ENCODE assay signal across 31 cellular contexts in the genomic region with DNA sequence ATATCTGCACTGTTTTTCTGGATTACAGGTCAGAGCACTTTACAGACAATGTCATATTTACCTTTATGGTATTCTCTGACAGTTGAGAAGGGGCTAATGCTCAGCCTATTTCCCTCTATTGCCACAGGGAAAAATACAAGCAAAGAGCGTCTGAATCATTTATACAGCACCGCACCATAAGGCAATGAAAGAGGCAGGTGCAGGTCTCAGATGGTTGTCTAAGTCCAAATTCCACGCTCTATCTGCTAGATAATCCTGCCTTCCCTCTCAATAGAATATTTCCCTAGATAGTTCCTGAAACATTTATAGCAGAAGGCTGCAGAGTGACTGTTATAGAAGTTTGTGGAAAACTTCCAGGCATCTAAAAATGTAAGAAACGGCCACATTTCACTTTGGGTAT.
"Had no signal": no experiment of that assay in that cellular context is flagged by ENCODE, and none has a peak within 500 bp of the region (broad histone marks: within the 10 kb centered on the region; RNA-seq: fewer than 3 reads in every experiment).

No MANE protein-coding gene starts in this region.

- H3K4me3 ChIP-seq: K562, PC-9, SJCRH30, SK-N-MC had no signal

- H3K4me2 ChIP-seq: KMS-11, PC-9 had no signal

- H3K36me3 ChIP-seq: SJCRH30 had no signal

- H3K27me3 ChIP-seq: SJCRH30 had no signal

- H3K4me1 ChIP-seq: SJCRH30 had no signal

- H2AFZ ChIP-seq: PC-9 had no signal

- ATAC-seq: K562, Panc1, Right ventricle myocardium inferior had no signal

- DNase-seq: Karpas-422, MM.1S, MV-4-11, NCI-H1092, NCI-H1105, NCI-H1417 treated with DMSO at 0.1 percent for 48 hours, NCI-H1436 treated with DMSO at 0.1 percent for 48 hours, NCI-H1694 treated with DMSO at 0.1 percent for 48 hours, NCI-H187 treated with DMSO at 0.1 percent for 48 hours, NCI-H2029, NCI-H2081, NCI-H2171 treated with DMSO at 0.1 percent for 48 hours, NCI-H2227 treated with DMSO at 0.1 percent for 48 hours, NCI-H345, NCI-H446, NCI-H510A treated with DMSO at 0.1 percent for 48 hours, NCI-H524 treated with DMSO at 0.1 percent for 48 hours, NCI-H69, NCI-H748 treated with DMSO at 0.1 percent for 48 hours, NCI-H82, PC-9, SHP77, SIG-M5, SJCRH30, SW 1271 had no signal

- H3K9me3 ChIP-seq: SJCRH30 had no signal

- H3K9ac ChIP-seq: KMS-11 had no signal

- H3K27ac ChIP-seq: KMS-11, PC-9, RWPE1, SJCRH30, SK-N-MC had no signal
